10 cellular contexts compared by ENCODE assay signal in genomic region chr1:26358411-26359384, GRCh38. TPM values are rescaled to one million over a fixed set of nuclear protein-coding genes. Genes with fewer than 3 reads are reported as not detected.
DNase-seq lines count a peak whose midpoint lies in the region; ATAC-seq and TF ChIP-seq lines count a peak whose summit lies in the region.
"Had no signal": no experiment of that assay in that cellular context is flagged by ENCODE, and none has a peak within 500 bp of the region (broad histone marks: within the 10 kb centered on the region; RNA-seq: fewer than 3 reads in every experiment).

No MANE protein-coding gene starts in this region.

- intact Hi-C loops in testis (cut with DNase I; ENCODE audit: low total_unique reads) (no loop called here), heart right ventricle (cut with DNase I) (no loop called here)

- no peaks in the 10 kb centered on the region for H3K36me3 Mint-ChIP-seq in activated CD4-positive, alpha-beta T cell treated with anti-CD3 and anti-CD28 coated beads, Interleukin-2, amount 10 ng/mL, durations not matched to agents 7 days and 5 days (ENCODE audit: low read depth)
- H3K36me3 Mint-ChIP-seq in endothelial cell (ENCODE audit: low read depth, unreplicated experiment): no peaks in the 10 kb centered on the region

- 54 to 57% methylated on average over 15 of the region's 15 CpGs for WGBS in testis, 2 donors
- WGBS in neuronal stem cell (ENCODE audit: extremely low coverage in 2 of 2, insufficient read length in 2 of 2, insufficient replicate concordance in 1 of 2), 2 donors: no CpG with 5 or more reads among the region's 15 CpGs
- 51 to 54% methylated on average over 15 of the region's 15 CpGs for WGBS in heart right ventricle, 2 donors

- no peak overlapping the region for H3K4ac ChIP-seq in neuronal stem cell (ENCODE audit: low read length)

- H4K8ac ChIP-seq in neuronal stem cell (ENCODE audit: low read depth, low read length): no peak overlapping the region

- H3K36me3 ChIP-seq in testis (ENCODE audit: low read depth, missing control alignments) (no peaks in the 10 kb centered on the region), neuronal stem cell (replicated peaks in 1 of 2; ENCODE audit: control insufficient read depth in 2 of 2, insufficient read depth in 2 of 2, low read length in 2 of 2) (no peaks in the 10 kb centered on the region), heart right ventricle (no peaks in the 10 kb centered on the region)

- no peak overlapping the region for H2BK120ac ChIP-seq in neuronal stem cell (ENCODE audit: low read depth, low read length)

- H3K27me3 ChIP-seq in testis: no peaks in the 10 kb centered on the region
- H3K27me3 ChIP-seq in neuronal stem cell (ENCODE audit: control insufficient read depth in 3 of 3, insufficient read depth in 3 of 3, low read depth in 1 of 3, low read length in 3 of 3): peaks cover 0 to 15% (median 0%) of the 10 kb centered on the region in 3 experiments
- peaks cover 16 to 92% (median 78%) of the 10 kb centered on the region in 7 donors for H3K27me3 ChIP-seq in heart right ventricle

- H3K4me3 Mint-ChIP-seq in activated CD4-positive, alpha-beta T cell treated with anti-CD3 and anti-CD28 coated beads, Interleukin-2, amount 10 ng/mL, durations not matched to agents 7 days and 5 days: no peak overlapping the region
- H3K4me3 Mint-ChIP-seq in endothelial cell (ENCODE audit: unreplicated experiment): no peak overlapping the region

- no peak overlapping the region for H2BK5ac ChIP-seq in neuronal stem cell (ENCODE audit: low read length)

- H3K18ac ChIP-seq in neuronal stem cell (ENCODE audit: low read length): no peak overlapping the region

- no peak overlapping the region for H2AFZ ChIP-seq in neuronal stem cell (ENCODE audit: low read length)

- H3K27me3 Mint-ChIP-seq in activated CD4-positive, alpha-beta T cell treated with anti-CD3 and anti-CD28 coated beads, Interleukin-2, amount 10 ng/mL, durations not matched to agents 7 days and 5 days: peaks cover 31% of the 10 kb centered on the region
- peaks cover 11% of the 10 kb centered on the region for H3K27me3 Mint-ChIP-seq in endothelial cell (ENCODE audit: unreplicated experiment)

- H2BK15ac ChIP-seq in neuronal stem cell (ENCODE audit: low read length): no peak overlapping the region

- H3K27ac ChIP-seq in testis (no peak overlapping the region), neuronal stem cell (replicated peaks; ENCODE audit: low read length) (no peak overlapping the region), heart right ventricle (no peak overlapping the region)

- H2AK5ac ChIP-seq in neuronal stem cell (ENCODE audit: low read depth, low read length): no peak overlapping the region

- H3K9me3 ChIP-seq in testis (no peaks in the 10 kb centered on the region), neuronal stem cell (replicated peaks in 1 of 2; ENCODE audit: control insufficient read depth in 2 of 2, insufficient read depth in 1 of 2, low read depth in 1 of 2, low read length in 2 of 2) (no peaks in the 10 kb centered on the region), heart right ventricle (no peaks in the 10 kb centered on the region)

- peaks cover 52% of the 10 kb centered on the region for H3K4me1 Mint-ChIP-seq in activated CD4-positive, alpha-beta T cell treated with anti-CD3 and anti-CD28 coated beads, Interleukin-2, amount 10 ng/mL, durations not matched to agents 7 days and 5 days
- peaks cover 5% of the 10 kb centered on the region for H3K4me1 Mint-ChIP-seq in endothelial cell (ENCODE audit: unreplicated experiment)

- H3K4me1 ChIP-seq in testis (no peaks in the 10 kb centered on the region), neuronal stem cell (ENCODE audit: control insufficient read depth in 2 of 2, insufficient read depth in 1 of 2, low read depth in 1 of 2, low read length in 2 of 2) (peaks cover 31 to 36% of the 10 kb centered on the region in 2 donors), heart right ventricle (peaks cover 0 to 13% (median 10%) of the 10 kb centered on the region in 9 donors)

- H3K9me3 Mint-ChIP-seq in activated CD4-positive, alpha-beta T cell treated with anti-CD3 and anti-CD28 coated beads, Interleukin-2, amount 10 ng/mL, durations not matched to agents 7 days and 5 days: no peaks in the 10 kb centered on the region
- H3K9me3 Mint-ChIP-seq in endothelial cell (ENCODE audit: unreplicated experiment): no peaks in the 10 kb centered on the region

- DNase-seq in HT1080 (ENCODE audit: low read depth) (peak; percentile 53), endothelial cell (ENCODE audit: low spot score) (no peak), testis (no peak), NCI-H2107 treated with DMSO at 0.1 percent for 48 hours (lab: John Stamatoyannopoulos, UW; ENCODE audit: unreplicated experiment) (no peak), neuronal stem cell (ENCODE audit: low spot score) (no peak), heart right ventricle (no peak)
- peak; percentile 82 for DNase-seq in activated CD4-positive, alpha-beta T cell treated with anti-CD3 and anti-CD28 coated beads, Interleukin-2, amount 10 ng/mL, durations not matched to agents 7 days and 5 days
- peak; percentile 52 to 62 (median 59) for DNase-seq in stimulated activated CD4-positive, alpha-beta T cell treated with anti-CD3 and anti-CD28 coated beads, TNF-alpha, amount 100 ng/mL, for 48 hours (ENCODE audit: low read depth in 3 of 3)
- DNase-seq: NCI-H1417 treated with DMSO at 0.1 percent for 48 hours had no signal

- no peak overlapping the region for H3K4me2 ChIP-seq in neuronal stem cell (ENCODE audit: insufficient read depth, low read length, poor library complexity, severe bottlenecking)

- H3K27ac Mint-ChIP-seq in activated CD4-positive, alpha-beta T cell treated with anti-CD3 and anti-CD28 coated beads, Interleukin-2, amount 10 ng/mL, durations not matched to agents 7 days and 5 days: peak overlapping the region; percentile 73
- peak overlapping the region; percentile 22 for H3K27ac Mint-ChIP-seq in endothelial cell (ENCODE audit: unreplicated experiment)

- H3K79me1 ChIP-seq in neuronal stem cell (ENCODE audit: low read depth, low read length): no peaks in the 10 kb centered on the region

- H3K23ac ChIP-seq in neuronal stem cell (ENCODE audit: low read depth, low read length, poor library complexity): no peak overlapping the region

- CTCF ChIA-PET in activated CD4-positive, alpha-beta T cell treated with anti-CD3 and anti-CD28 coated beads, Interleukin-2, amount 10 ng/mL, durations not matched to agents 7 days and 5 days (lab: Charles Lee): interaction anchor here (0.6 to 2.3 kb wide), 14 partner anchors 9 to 124 kb away, joined by 3 to 11 read pairs (median 3); partner anchors contain the start of genes CEP85 and HMGN2

- H2BK12ac ChIP-seq in neuronal stem cell (ENCODE audit: low read length): no peak overlapping the region

- ATAC-seq in heart right ventricle: no peak

- TF ChIP-seq CTCF in endothelial cell (IDR thresholded peaks at IDR 0.05; ENCODE audit: unreplicated experiment): no peak
- TF ChIP-seq CTCF in testis (IDR thresholded peaks at IDR 0.05): no peak
- TF ChIP-seq CTCF in heart right ventricle (IDR thresholded peaks at IDR 0.05): no peak

- no peak overlapping the region for H3K9ac ChIP-seq in neuronal stem cell (ENCODE audit: low read depth, low read length, poor library complexity)

- POLR2A ChIA-PET in activated CD4-positive, alpha-beta T cell treated with anti-CD3 and anti-CD28 coated beads, Interleukin-2, amount 10 ng/mL, durations not matched to agents 7 days and 5 days (lab: Charles Lee): no interaction called here

- TF ChIP-seq POLR2A in testis (IDR thresholded peaks at IDR 0.05): no peak

- H3K4me3 ChIP-seq in testis: no peak overlapping the region
- no peak overlapping the region for H3K4me3 ChIP-seq in neuronal stem cell (ENCODE audit: low read length in 2 of 2)
- H3K4me3 ChIP-seq in heart right ventricle: no peak overlapping the region

- no peak overlapping the region for H3K14ac ChIP-seq in neuronal stem cell (ENCODE audit: low read length)

- no peak overlapping the region for H4K91ac ChIP-seq in neuronal stem cell (ENCODE audit: low read depth, low read length, poor library complexity)

RNA-seq across cellular contexts. Expression of gene CRYBG2, which starts 4.8 kb away (rescaled TPM):
- total RNA-seq in HT1080 (2014; rRNA removed; shearing (Covaris generic)): 0.03 and 0.27 TPM in 2 replicates
- 0.14 and 0.17 TPM in 2 replicates for polyA plus RNA-seq in HT1080 (2015; cell fraction: cytosol; rRNA removed)
- polyA plus RNA-seq in HT1080 (2015; cell fraction: nucleus; rRNA removed): 0.07 and 0.85 TPM in 2 replicates
- total RNA-seq in activated CD4-positive, alpha-beta T cell treated with anti-CD3 and anti-CD28 coated beads, Interleukin-2, amount 10 ng/mL, durations not matched to agents 7 days and 5 days: 1 to 10 TPM; 2.2 to 2.6 TPM
- total RNA-seq in endothelial cell (ENCODE audit: unreplicated experiment) (1.4 TPM), testis (1 to 10 TPM; 4.9 to 5.6 TPM), heart right ventricle (under 1 TPM in 1 of 10 donors, not detected in 9; 0.64 TPM)
- polyA plus RNA-seq in testis (ENCODE audit: insufficient read depth, low read depth, low replicate concordance) (12.9 TPM), heart right ventricle (under 1 TPM in 1 of 2 donors, not detected in 1; 0.03 TPM)
- polyA plus RNA-seq in neuronal stem cell (2013, experiment 1 of 2): 7.8 TPM
- 9.1 TPM for polyA plus RNA-seq in neuronal stem cell (2013, experiment 2 of 2)

RNA-seq across cellular contexts. Expression of gene ZNF683, which starts 13.9 kb away (rescaled TPM):
- total RNA-seq in HT1080 (2014; rRNA removed; shearing (Covaris generic)): not detected in 2 replicates
- polyA plus RNA-seq in HT1080 (2015; cell fraction: cytosol; rRNA removed): not detected in 2 replicates
- not detected in 2 replicates for polyA plus RNA-seq in HT1080 (2015; cell fraction: nucleus; rRNA removed)
- total RNA-seq in activated CD4-positive, alpha-beta T cell treated with anti-CD3 and anti-CD28 coated beads, Interleukin-2, amount 10 ng/mL, durations not matched to agents 7 days and 5 days: under 1 TPM in 1 of 2 experiments, not detected in 1; 0.17 TPM
- total RNA-seq in endothelial cell (ENCODE audit: unreplicated experiment) (not detected), testis (10 to 100 TPM; 22.9 to 63.9 TPM), heart right ventricle (1 to 10 TPM in 1 of 10 donors, under 1 TPM in 1, not detected in 8; 0.15 to 1.3 TPM)
- polyA plus RNA-seq in testis (ENCODE audit: insufficient read depth, low read depth, low replicate concordance) (87.5 TPM), heart right ventricle (under 1 TPM in 1 of 2 donors, not detected in 1; 0.04 TPM)
- not detected for polyA plus RNA-seq in neuronal stem cell (2013, experiment 1 of 2)
- polyA plus RNA-seq in neuronal stem cell (2013, experiment 2 of 2): not detected
- total RNA-seq: dermis microvascular lymphatic vessel endothelial cell had no signal

RNA-seq across cellular contexts. Expression of gene CD52, which starts 40.9 kb away (rescaled TPM):
- not detected in 2 replicates for total RNA-seq in HT1080 (2014; rRNA removed; shearing (Covaris generic))
- not detected in 2 replicates for polyA plus RNA-seq in HT1080 (2015; cell fraction: cytosol; rRNA removed)
- not detected in 2 replicates for polyA plus RNA-seq in HT1080 (2015; cell fraction: nucleus; rRNA removed)
- total RNA-seq in activated CD4-positive, alpha-beta T cell treated with anti-CD3 and anti-CD28 coated beads, Interleukin-2, amount 10 ng/mL, durations not matched to agents 7 days and 5 days: 1,000 to 10,000 TPM; 1,663 to 1,924 TPM
- total RNA-seq in endothelial cell (ENCODE audit: unreplicated experiment) (21.8 TPM), testis (1 to 10 TPM in 1 of 2 donors, not detected in 1; 3.0 TPM), heart right ventricle (10 to 100 TPM in 2 of 10 donors, 1 to 10 TPM in 8; 1.9 to 62.6 (median 5.1) TPM)
- polyA plus RNA-seq in testis (ENCODE audit: insufficient read depth, low read depth, low replicate concordance) (23.8 TPM), heart right ventricle (10 to 100 TPM in 1 of 2 donors, 1 to 10 TPM in 1; 9.3 to 25.2 TPM)
- polyA plus RNA-seq in neuronal stem cell (2013, experiment 1 of 2): 2.2 TPM
- 1.7 TPM for polyA plus RNA-seq in neuronal stem cell (2013, experiment 2 of 2)
- total RNA-seq: dermis microvascular lymphatic vessel endothelial cell had no signal

RNA-seq across cellular contexts. Expression of gene LIN28A, which starts 51.9 kb away (rescaled TPM):
- total RNA-seq in HT1080 (2014; rRNA removed; shearing (Covaris generic)): not detected in 2 replicates
- polyA plus RNA-seq in HT1080 (2015; cell fraction: cytosol; rRNA removed): not detected in 2 replicates
- not detected in 2 replicates for polyA plus RNA-seq in HT1080 (2015; cell fraction: nucleus; rRNA removed)
- not detected for total RNA-seq in activated CD4-positive, alpha-beta T cell treated with anti-CD3 and anti-CD28 coated beads, Interleukin-2, amount 10 ng/mL, durations not matched to agents 7 days and 5 days
- 107 TPM for total RNA-seq in endothelial cell (ENCODE audit: unreplicated experiment)
- 1 to 10 TPM; 1.5 to 3.9 TPM for total RNA-seq in testis
- polyA plus RNA-seq in testis (ENCODE audit: insufficient read depth, low read depth, low replicate concordance): 3.6 TPM
- 961 TPM for polyA plus RNA-seq in neuronal stem cell (2013, experiment 1 of 2)
- 962 TPM for polyA plus RNA-seq in neuronal stem cell (2013, experiment 2 of 2)
- under 1 TPM in 1 of 10 donors, not detected in 9; 0.15 TPM for total RNA-seq in heart right ventricle
- polyA plus RNA-seq in heart right ventricle: not detected
- total RNA-seq: dermis microvascular lymphatic vessel endothelial cell had no signal

RNA-seq across cellular contexts. Expression of gene UBXN11, which starts 52.3 kb away (rescaled TPM):
- 4.0 and 4.5 TPM in 2 replicates for total RNA-seq in HT1080 (2014; rRNA removed; shearing (Covaris generic))
- polyA plus RNA-seq in HT1080 (2015; cell fraction: cytosol; rRNA removed): 3.3 and 4.4 TPM in 2 replicates
- polyA plus RNA-seq in HT1080 (2015; cell fraction: nucleus; rRNA removed): 33.1 and 35.2 TPM in 2 replicates
- 10 to 100 TPM; 48.6 to 51.3 TPM for total RNA-seq in activated CD4-positive, alpha-beta T cell treated with anti-CD3 and anti-CD28 coated beads, Interleukin-2, amount 10 ng/mL, durations not matched to agents 7 days and 5 days
- total RNA-seq in endothelial cell (ENCODE audit: unreplicated experiment) (16.0 TPM), testis (10 to 100 TPM; 39.7 to 51.7 TPM), heart right ventricle (10 to 100 TPM in 2 of 10 donors, 1 to 10 TPM in 8; 5.4 to 14.1 (median 7.1) TPM)
- polyA plus RNA-seq in testis (ENCODE audit: insufficient read depth, low read depth, low replicate concordance) (65.9 TPM), heart right ventricle (10 to 100 TPM; 12.3 to 20.2 TPM)
- polyA plus RNA-seq in neuronal stem cell (2013, experiment 1 of 2): 14.9 TPM
- polyA plus RNA-seq in neuronal stem cell (2013, experiment 2 of 2): 13.6 TPM

Comparison
In these comparisons a context has a peak if more than half of its experiments do, and no peak if none do; other contexts are left out.
1. DNase-seq: peak in HT1080 (single experiment), activated CD4-positive, alpha-beta T cell treated with anti-CD3 and anti-CD28 coated beads, Interleukin-2, amount 10 ng/mL, durations not matched to agents 7 days and 5 days (single experiment) and stimulated activated CD4-positive, alpha-beta T cell treated with anti-CD3 and anti-CD28 coated beads, TNF-alpha, amount 100 ng/mL, for 48 hours (3 of 3); none in endothelial cell (single experiment), testis (single experiment), NCI-H2107 treated with DMSO at 0.1 percent for 48 hours (single experiment), neuronal stem cell (single experiment) and heart right ventricle (0 of 2).
2. RNA of gene ZNF683, which starts 13.9 kb away (total RNA-seq): 22.9 to 63.9 TPM in testis; 0.17 TPM in activated CD4-positive, alpha-beta T cell treated with anti-CD3 and anti-CD28 coated beads, Interleukin-2, amount 10 ng/mL, durations not matched to agents 7 days and 5 days, not detected in HT1080, not detected in endothelial cell (single experiment) and 0.15 to 1.3 TPM in heart right ventricle; every median in the first group is over 10 times any median in the second.
3. RNA of gene CD52, which starts 40.9 kb away (total RNA-seq): 1,663 to 1,924 TPM in activated CD4-positive, alpha-beta T cell treated with anti-CD3 and anti-CD28 coated beads, Interleukin-2, amount 10 ng/mL, durations not matched to agents 7 days and 5 days; 21.8 TPM in endothelial cell (single experiment), 1.9 to 62.6 TPM in heart right ventricle, 3.0 TPM in testis and not detected in HT1080; every median in the first group is over 10 times any median in the second.